ENCODE assay signal across 15 cellular contexts in genomic region chr14:75837151-75837787, GRCh38.
"Had no signal": no experiment of that assay in that cellular context is flagged by ENCODE, and none has a peak within 500 bp of the region (broad histone marks: within the 10 kb centered on the region; RNA-seq: fewer than 3 reads in every experiment).

No MANE protein-coding gene starts in this region.

- H3K27ac ChIP-seq: left ventricle myocardium inferior, ovary, testis had no signal

- DNase-seq: activated B cell treated with CpG ODN at 0.5 μM for 24 hours; activated CD8-positive, alpha-beta memory T cell treated with anti-CD3 and anti-CD28 coated beads, Interleukin-2, amount 10 ng/mL, durations not matched to agents 7 days and 5 days; activated gamma-delta T cell treated with Interleukin-2 at 50 U/mL for 16 hours; activated T-cell treated with anti-CD3 and anti-CD28 coated beads, Interleukin-2, amount 50 U/mL, for 4 hours; caudate nucleus; effector memory CD4-positive, alpha-beta T cell; kidney; left ventricle myocardium inferior; ovary; stimulated activated CD4-positive, alpha-beta T cell treated with anti-CD3 and anti-CD28 coated beads, Interleukin-15, amount 100 ng/mL, for 24 hours; stimulated activated CD4-positive, alpha-beta T cell treated with anti-CD3 and anti-CD28 coated beads, Interleukin-4, amount 100 ng/mL, for 24 hours; stimulated activated naive CD8-positive, alpha-beta T cell treated with anti-CD3 and anti-CD28 coated beads, Interleukin-15, amount 100 ng/mL, for 72 hours; testis had no signal

- H3K27ac Mint-ChIP-seq: activated B cell treated with CpG ODN at 0.5 μM for 24 hours; activated CD8-positive, alpha-beta memory T cell treated with anti-CD3 and anti-CD28 coated beads, Interleukin-2, amount 10 ng/mL, durations not matched to agents 7 days and 5 days; stimulated activated naive CD8-positive, alpha-beta T cell treated with anti-CD3 and anti-CD28 coated beads, Interleukin-15, amount 100 ng/mL, for 72 hours had no signal

- H3K36me3 ChIP-seq: ovary had no signal

- H3K4me3 Mint-ChIP-seq: activated B cell treated with CpG ODN at 0.5 μM for 24 hours; activated CD8-positive, alpha-beta memory T cell treated with anti-CD3 and anti-CD28 coated beads, Interleukin-2, amount 10 ng/mL, durations not matched to agents 7 days and 5 days; activated T-cell treated with anti-CD3 and anti-CD28 coated beads, Interleukin-2, amount 50 U/mL, for 4 hours; stimulated activated naive CD8-positive, alpha-beta T cell treated with anti-CD3 and anti-CD28 coated beads, Interleukin-15, amount 100 ng/mL, for 72 hours had no signal

- FAIRE-seq: astrocyte, kidney, TTC549 had no signal

- H3K4me1 Mint-ChIP-seq: activated B cell treated with CpG ODN at 0.5 μM for 24 hours; activated CD8-positive, alpha-beta memory T cell treated with anti-CD3 and anti-CD28 coated beads, Interleukin-2, amount 10 ng/mL, durations not matched to agents 7 days and 5 days had no signal

- H3K4me3 ChIP-seq: left ventricle myocardium inferior, ovary, testis had no signal

- H3K27me3 ChIP-seq: ovary, testis had no signal

- H3K27me3 Mint-ChIP-seq: activated B cell treated with CpG ODN at 0.5 μM for 24 hours; activated CD8-positive, alpha-beta memory T cell treated with anti-CD3 and anti-CD28 coated beads, Interleukin-2, amount 10 ng/mL, durations not matched to agents 7 days and 5 days; stimulated activated naive CD8-positive, alpha-beta T cell treated with anti-CD3 and anti-CD28 coated beads, Interleukin-15, amount 100 ng/mL, for 72 hours had no signal

- ATAC-seq: activated CD8-positive, alpha-beta memory T cell treated with anti-CD3 and anti-CD28 coated beads, Interleukin-2, amount 10 ng/mL, durations not matched to agents 7 days and 5 days; activated T-cell treated with anti-CD3 and anti-CD28 coated beads, Interleukin-2, amount 50 U/mL, for 4 hours; stimulated activated naive CD8-positive, alpha-beta T cell treated with anti-CD3 and anti-CD28 coated beads, Interleukin-15, amount 100 ng/mL, for 72 hours had no signal

- H3K9me3 ChIP-seq: left ventricle myocardium inferior, ovary, testis had no signal
